ENCODE assay signal across 18 cellular contexts in genomic region chr5:133147815-133148634, GRCh38.
DNase-seq lines count a peak whose midpoint lies in the region; ATAC-seq and TF ChIP-seq lines count a peak whose summit lies in the region.
"Had no signal": no experiment of that assay in that cellular context is flagged by ENCODE, and none has a peak within 500 bp of the region (broad histone marks: within the 10 kb centered on the region; RNA-seq: fewer than 3 reads in every experiment).

No MANE protein-coding gene starts in this region.

- ATAC-seq in naive thymus-derived CD8-positive, alpha-beta T cell, result peak in 1 of 2 donors; percentile 48

- no peaks in the 10 kb centered on the region for H3K36me3 Mint-ChIP-seq in T-helper 1 cell treated with Interleukin-12 subunit alpha and Interleukin-12 subunit beta and Interleukin-4 antibody, amounts not matched to agents 30 μg/mL and 1 μg/mL, for 36 hours (ENCODE audit: low read depth)
- H3K36me3 Mint-ChIP-seq in brain, result no peaks in the 10 kb centered on the region
- peaks cover 0 to 12% (median 5%) of the 10 kb centered on the region in 3 donors for H3K36me3 Mint-ChIP-seq in naive thymus-derived CD8-positive, alpha-beta T cell

- DNase-seq in T-helper 1 cell (no peak), Karpas-422 (peak; percentile 22), DMS53 treated with DMSO at 0.1 percent for 48 hours (lab: John Stamatoyannopoulos, UW; ENCODE audit: unreplicated experiment) (no peak), NCI-H524 (lab: John Stamatoyannopoulos, UW) (no peak), C1 segment of cervical spinal cord (lab: John Stamatoyannopoulos, UW) (no peak)
- peak in 1 of 10 donors; percentile 15 for DNase-seq in naive thymus-derived CD8-positive, alpha-beta T cell
- DNase-seq: activated CD4-positive, alpha-beta T cell treated with anti-CD3 and anti-CD28 coated beads, Interleukin-2, amount 50 U/mL, for 48 hours; DMS153; H9; NCI-H774; T-helper 9 cell; upper lobe of left lung had no signal

- H3K4me1 ChIP-seq in Karpas-422 (ENCODE audit: low read length), result peaks cover under 1% of the 10 kb centered on the region; the same call in 1 of the 2 replicates
- H3K4me1 ChIP-seq: upper lobe of left lung had no signal

- no peaks in the 10 kb centered on the region for H4K20me1 ChIP-seq in Karpas-422 (ENCODE audit: insufficient read depth, low read depth, low read length)

- H3K27ac Mint-ChIP-seq in T-helper 1 cell treated with Interleukin-12 subunit alpha and Interleukin-12 subunit beta and Interleukin-4 antibody, amounts not matched to agents 30 μg/mL and 1 μg/mL, for 36 hours, result peak overlapping the region; percentile 23
- peak overlapping the region in 4 of 5 experiments; percentile 6 to 73 (median 42) for H3K27ac Mint-ChIP-seq in brain
- peak overlapping the region in 8 of 10 donors; percentile 0 to 76 (median 18) for H3K27ac Mint-ChIP-seq in naive thymus-derived CD8-positive, alpha-beta T cell
- H3K27ac Mint-ChIP-seq: dendritic cell treated with granulocyte-macrophage colony-stimulating factor and Interleukin-4, amounts not matched to agents 40 ng/mL and 50 ng/mL, for 4 days; H9; progenitor cell of endocrine pancreas had no signal

- H3K27me3 ChIP-seq in Karpas-422 (ENCODE audit: low read length), result no peaks in the 10 kb centered on the region
- H3K27me3 ChIP-seq: upper lobe of left lung had no signal

- TF ChIP-seq CTCF in brain (conservative IDR thresholded peaks at IDR 0.05), result no peak

- H3K9me3 ChIP-seq in Karpas-422 (ENCODE audit: low read length), result no peaks in the 10 kb centered on the region
- H3K9me3 ChIP-seq: upper lobe of left lung had no signal

- H3K9ac ChIP-seq in Karpas-422 (ENCODE audit: low read length), result no peak overlapping the region

- H3K9me3 Mint-ChIP-seq in T-helper 1 cell treated with Interleukin-12 subunit alpha and Interleukin-12 subunit beta and Interleukin-4 antibody, amounts not matched to agents 30 μg/mL and 1 μg/mL, for 36 hours, result peaks cover 6% of the 10 kb centered on the region
- H3K9me3 Mint-ChIP-seq in brain, result peaks cover 3 to 17% (median 10%) of the 10 kb centered on the region in 5 experiments
- peaks cover 0 to 14% (median 3%) of the 10 kb centered on the region in 9 donors for H3K9me3 Mint-ChIP-seq in naive thymus-derived CD8-positive, alpha-beta T cell

- H3K4me2 ChIP-seq in Karpas-422 (ENCODE audit: low read depth, low read length, poor library complexity, severe bottlenecking), result no peak overlapping the region

- no peak overlapping the region for H3K27ac ChIP-seq in Karpas-422 (ENCODE audit: low read length)
- H3K27ac ChIP-seq: 22Rv1, SK-N-MC, upper lobe of left lung had no signal

- H3K4me3 Mint-ChIP-seq in T-helper 1 cell treated with Interleukin-12 subunit alpha and Interleukin-12 subunit beta and Interleukin-4 antibody, amounts not matched to agents 30 μg/mL and 1 μg/mL, for 36 hours, result no peak overlapping the region
- H3K4me3 Mint-ChIP-seq in brain, result no peak overlapping the region
- H3K4me3 Mint-ChIP-seq in naive thymus-derived CD8-positive, alpha-beta T cell, result peak overlapping the region in 6 of 10 donors; percentile 1 to 56 (median 30)
- H3K4me3 Mint-ChIP-seq: dendritic cell treated with granulocyte-macrophage colony-stimulating factor and Interleukin-4, amounts not matched to agents 40 ng/mL and 50 ng/mL, for 4 days; H9 had no signal

- peaks cover under 1% of the 10 kb centered on the region for H3K27me3 Mint-ChIP-seq in T-helper 1 cell treated with Interleukin-12 subunit alpha and Interleukin-12 subunit beta and Interleukin-4 antibody, amounts not matched to agents 30 μg/mL and 1 μg/mL, for 36 hours (ENCODE audit: low read depth)
- peaks cover 8% of the 10 kb centered on the region for H3K27me3 Mint-ChIP-seq in brain
- peaks cover 0 to under 1% (median 0%) of the 10 kb centered on the region in 5 donors for H3K27me3 Mint-ChIP-seq in naive thymus-derived CD8-positive, alpha-beta T cell
- H3K27me3 Mint-ChIP-seq: progenitor cell of endocrine pancreas had no signal

- H2AFZ ChIP-seq in Karpas-422 (ENCODE audit: low read length), result no peak overlapping the region

- H3K79me2 ChIP-seq in Karpas-422 (ENCODE audit: low read length), result no peaks in the 10 kb centered on the region

- H3K36me3 ChIP-seq in Karpas-422 (ENCODE audit: insufficient read depth, low read length), result no peaks in the 10 kb centered on the region
- H3K36me3 ChIP-seq: upper lobe of left lung had no signal

- H3K4me1 Mint-ChIP-seq in T-helper 1 cell treated with Interleukin-12 subunit alpha and Interleukin-12 subunit beta and Interleukin-4 antibody, amounts not matched to agents 30 μg/mL and 1 μg/mL, for 36 hours (ENCODE audit: low read depth), result peaks cover 10% of the 10 kb centered on the region
- peaks cover 41% of the 10 kb centered on the region for H3K4me1 Mint-ChIP-seq in brain
- peaks cover 17 to 29% (median 20%) of the 10 kb centered on the region in 4 donors for H3K4me1 Mint-ChIP-seq in naive thymus-derived CD8-positive, alpha-beta T cell

- H3K9me2 ChIP-seq in Karpas-422 (replicated peaks; ENCODE audit: insufficient read depth, low read length), result no peaks in the 10 kb centered on the region; the same call in 1 of the 2 replicates

- H3K4me3 ChIP-seq in Karpas-422 (ENCODE audit: low read length), result no peak overlapping the region
- H3K4me3 ChIP-seq: SK-N-MC, upper lobe of left lung had no signal

- POLR2A ChIA-PET in naive thymus-derived CD8-positive, alpha-beta T cell (lab: Charles Lee), result interaction anchor here (1.0 kb wide), 2 partner anchors 10 to 19 kb away, joined by 3 to 4 read pairs; no protein-coding TSS in a partner anchor

Comparison
In these comparisons a context has a peak if more than half of its experiments do, and no peak if none do; other contexts are left out.
1. H3K4me3 Mint-ChIP-seq: peak in naive thymus-derived CD8-positive, alpha-beta T cell (6 of 10); none in T-helper 1 cell treated with Interleukin-12 subunit alpha and Interleukin-12 subunit beta and Interleukin-4 antibody, amounts not matched to agents 30 μg/mL and 1 μg/mL, for 36 hours (single experiment) and brain (0 of 5).
2. Peak in every context shown above with its lines, with median percentiles within 50 percentile points of each other: H3K27ac Mint-ChIP-seq.